5 cellular contexts compared by ENCODE assay signal in the genomic region with DNA sequence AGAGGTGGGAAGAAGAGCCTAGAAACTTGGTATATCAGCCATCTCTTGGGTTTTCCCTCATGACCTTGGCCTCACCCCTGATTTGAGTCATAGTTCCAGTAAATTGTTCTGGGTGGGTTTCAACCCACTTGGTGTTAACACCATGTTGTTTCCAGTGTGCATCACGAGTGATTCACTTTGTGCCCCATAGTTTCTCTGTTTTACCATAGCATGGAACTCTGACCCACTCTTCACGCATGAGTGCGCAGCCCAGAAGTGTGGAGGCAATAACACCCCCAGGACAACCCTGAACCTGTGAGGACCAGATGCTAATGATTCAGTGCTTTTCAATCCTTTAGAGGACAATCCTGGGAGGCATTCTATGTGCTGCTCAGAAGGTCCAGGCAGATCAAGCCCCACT. TPM values are rescaled to one million over a fixed set of nuclear protein-coding genes. Genes with fewer than 3 reads are reported as not detected.
"Had no signal": no experiment of that assay in that cellular context is flagged by ENCODE, and none has a peak within 500 bp of the region (broad histone marks: within the 10 kb centered on the region; RNA-seq: fewer than 3 reads in every experiment).

No MANE protein-coding gene starts in this region.

RNA-seq across cellular contexts. Expression of gene ACSM2B, which starts 21.5 kb away (rescaled TPM):
- total RNA-seq: M059J, PC-3, Peyer's patch, Right ventricle myocardium superior, SJSA1 had no signal
